ENCODE assay signal across 10 cellular contexts in the genomic region with DNA sequence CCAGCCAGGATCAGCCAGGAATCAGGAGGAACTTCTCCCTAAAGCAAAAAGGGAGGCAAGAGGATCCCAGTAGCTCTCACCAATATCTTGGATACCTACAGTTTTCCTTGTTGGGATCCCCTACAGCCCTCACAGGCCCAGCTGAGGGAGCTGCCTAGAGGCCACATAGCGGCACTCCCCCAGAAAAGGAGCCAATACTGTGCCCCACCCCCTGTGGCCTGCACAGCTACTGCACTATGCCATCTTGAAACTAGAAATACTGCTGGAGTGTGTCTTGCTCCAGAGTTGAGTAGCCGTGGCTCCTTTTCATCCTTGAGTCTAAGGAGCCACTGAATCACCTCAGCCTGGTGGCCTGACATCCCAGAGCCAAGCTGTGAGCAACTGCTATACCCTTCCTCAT. TPM values are rescaled to one million over a fixed set of nuclear protein-coding genes. Genes with fewer than 3 reads are reported as not detected.
"Had no signal": no experiment of that assay in that cellular context is flagged by ENCODE, and none has a peak within 500 bp of the region (broad histone marks: within the 10 kb centered on the region; RNA-seq: fewer than 3 reads in every experiment).

No MANE protein-coding gene starts in this region.

- H2AFZ ChIP-seq: GM23248 had no signal

- H3K27ac Mint-ChIP-seq: H9, HFFc6, IgD-negative memory B cell had no signal

- DNase-seq: GM23248, H9, HCEC 1CT, HFFc6, KG1 had no signal

- H3K4me1 Mint-ChIP-seq: IgD-negative memory B cell had no signal

- H3K9ac ChIP-seq: GM23248 had no signal

- H3K9me3 Mint-ChIP-seq: HFFc6 had no signal

- H3K4me3 ChIP-seq: GM23248 had no signal

- H3K36me3 Mint-ChIP-seq: IgD-negative memory B cell had no signal

- H3K4me3 Mint-ChIP-seq: H9, HFFc6 had no signal

- H3K27ac ChIP-seq: GM23248 had no signal

- FAIRE-seq: H1, H54, HTR-8/SVneo had no signal

RNA-seq across cellular contexts. Expression of gene TRPM6, which starts 22.3 kb away (rescaled TPM):
- total RNA-seq: GM23248, HFFc6, HT-29 had no signal
- polyA plus RNA-seq: GM23248, IgD-negative memory B cell had no signal
